In genomic region chr21:33244781-33245105, GRCh38 we compare ENCODE assay signal across 16 cellular contexts. TPM values are rescaled to one million over a fixed set of nuclear protein-coding genes. Genes with fewer than 3 reads are reported as not detected.
DNase-seq lines count a peak whose midpoint lies in the region; ATAC-seq, FAIRE-seq and TF ChIP-seq lines count a peak whose summit lies in the region.
"Had no signal": no experiment of that assay in that cellular context is flagged by ENCODE, and none has a peak within 500 bp of the region (broad histone marks: within the 10 kb centered on the region; RNA-seq: fewer than 3 reads in every experiment).

No MANE protein-coding gene starts in this region.

- no peak overlapping the region for H3K4me3 Mint-ChIP-seq in CD8-positive, alpha-beta T cell
- H3K4me3 Mint-ChIP-seq in activated T-helper 1 cell treated with anti-CD3 and anti-CD28 coated beads, Interleukin-12 subunit alpha, Interleukin-12 subunit beta, Interleukin-2, Interleukin-4 antibody, amounts not matched to agents 30 ng/mL and 10 ng/mL and 1 ng/mL, durations not matched to agents 14 hours and 24 hours and 36 hours, result peak overlapping the region; percentile 64
- H3K4me3 Mint-ChIP-seq in nephron progenitor cell, result no peak overlapping the region

- H3K36me3 Mint-ChIP-seq in CD8-positive, alpha-beta T cell, result peaks cover 69% of the 10 kb centered on the region
- peaks cover 67% of the 10 kb centered on the region for H3K36me3 Mint-ChIP-seq in activated T-helper 1 cell treated with anti-CD3 and anti-CD28 coated beads, Interleukin-12 subunit alpha, Interleukin-12 subunit beta, Interleukin-2, Interleukin-4 antibody, amounts not matched to agents 30 ng/mL and 10 ng/mL and 1 ng/mL, durations not matched to agents 14 hours and 24 hours and 36 hours (ENCODE audit: low read depth)
- H3K36me3 Mint-ChIP-seq in nephron progenitor cell (ENCODE audit: low read depth), result peaks cover 73% of the 10 kb centered on the region

- H3K27ac ChIP-seq in CD8-positive, alpha-beta T cell (ENCODE audit: low read depth, low read length), result no peak overlapping the region
- H3K27ac ChIP-seq in KOPT-K1 (ENCODE audit: low read depth, low read length, poor library complexity, severe bottlenecking), result peak overlapping the region; percentile 97
- H3K27ac ChIP-seq: epithelial cell of prostate, sigmoid colon, WERI-Rb-1 had no signal

- peaks cover 37% of the 10 kb centered on the region for H3K36me3 ChIP-seq in CD8-positive, alpha-beta T cell (ENCODE audit: insufficient read depth, low read length)
- peaks cover 70% of the 10 kb centered on the region for H3K36me3 ChIP-seq in KOPT-K1 (ENCODE audit: insufficient read depth, low read length)

- POLR2A ChIA-PET in CD8-positive, alpha-beta T cell (lab: Charles Lee), result no interaction called here

- peaks cover 87% of the 10 kb centered on the region for H3K4me1 Mint-ChIP-seq in CD8-positive, alpha-beta T cell (ENCODE audit: low read depth)
- peaks cover 69% of the 10 kb centered on the region for H3K4me1 Mint-ChIP-seq in activated T-helper 1 cell treated with anti-CD3 and anti-CD28 coated beads, Interleukin-12 subunit alpha, Interleukin-12 subunit beta, Interleukin-2, Interleukin-4 antibody, amounts not matched to agents 30 ng/mL and 10 ng/mL and 1 ng/mL, durations not matched to agents 14 hours and 24 hours and 36 hours (ENCODE audit: low read depth)
- peaks cover 4% of the 10 kb centered on the region for H3K4me1 Mint-ChIP-seq in nephron progenitor cell

- ATAC-seq in CD8-positive, alpha-beta T cell, result no peak

- intact Hi-C loops in CD8-positive, alpha-beta T cell (cut with DNase I, micrococcal nuclease), result loop anchor here in 1 of 2 experiments (2.0 kb wide), 1 partner anchor 14 kb away; no protein-coding TSS in a partner anchor
- intact Hi-C loops in activated T-helper 1 cell treated with anti-CD3 and anti-CD28 coated beads, Interleukin-12 subunit alpha, Interleukin-12 subunit beta, Interleukin-2, Interleukin-4 antibody, amounts not matched to agents 30 ng/mL and 10 ng/mL and 1 ng/mL, durations not matched to agents 14 hours and 24 hours and 36 hours (cut with micrococcal nuclease), result loop anchor here (1.0 to 2.0 kb wide), 2 partner anchors 12 to 14 kb away; no protein-coding TSS in a partner anchor

- no peak overlapping the region for H3K4me3 ChIP-seq in CD8-positive, alpha-beta T cell (ENCODE audit: low read depth, low read length)
- H3K4me3 ChIP-seq: sigmoid colon had no signal

- TF ChIP-seq CTCF in CD8-positive, alpha-beta T cell (IDR thresholded peaks at IDR 0.05), result no peak
- no peak for TF ChIP-seq CTCF in nephron progenitor cell (IDR thresholded peaks at IDR 0.05)

- H3K27me3 ChIP-seq in CD8-positive, alpha-beta T cell (ENCODE audit: insufficient read depth, low read length), result no peaks in the 10 kb centered on the region
- H3K27me3 ChIP-seq: sigmoid colon had no signal

- CTCF ChIA-PET in CD8-positive, alpha-beta T cell (lab: Charles Lee), result interaction anchor here (0.5 to 1.0 kb wide), 2 partner anchors 48 to 100 kb away, joined by 3 read pairs; no protein-coding TSS in a partner anchor

- H3K27me3 Mint-ChIP-seq in CD8-positive, alpha-beta T cell (ENCODE audit: low read depth), result no peaks in the 10 kb centered on the region
- no peaks in the 10 kb centered on the region for H3K27me3 Mint-ChIP-seq in activated T-helper 1 cell treated with anti-CD3 and anti-CD28 coated beads, Interleukin-12 subunit alpha, Interleukin-12 subunit beta, Interleukin-2, Interleukin-4 antibody, amounts not matched to agents 30 ng/mL and 10 ng/mL and 1 ng/mL, durations not matched to agents 14 hours and 24 hours and 36 hours (ENCODE audit: insufficient read depth)
- H3K27me3 Mint-ChIP-seq in nephron progenitor cell (ENCODE audit: low read depth, poor library complexity), result peaks cover 3% of the 10 kb centered on the region

- no peak for FAIRE-seq in HTR-8/SVneo (lab: Jason Lieb, UNC)

- H3K4me1 ChIP-seq in CD8-positive, alpha-beta T cell (ENCODE audit: insufficient read depth, low read length), result peaks cover 83% of the 10 kb centered on the region
- H3K4me1 ChIP-seq: sigmoid colon had no signal

- H3K9me3 ChIP-seq in CD8-positive, alpha-beta T cell (ENCODE audit: low read length), result no peaks in the 10 kb centered on the region
- H3K9me3 ChIP-seq in KOPT-K1 (ENCODE audit: insufficient read depth, low read length, poor library complexity, severe bottlenecking), result no peaks in the 10 kb centered on the region
- H3K9me3 ChIP-seq: sigmoid colon had no signal

- no peaks in the 10 kb centered on the region for H3K9me3 Mint-ChIP-seq in CD8-positive, alpha-beta T cell
- no peaks in the 10 kb centered on the region for H3K9me3 Mint-ChIP-seq in activated T-helper 1 cell treated with anti-CD3 and anti-CD28 coated beads, Interleukin-12 subunit alpha, Interleukin-12 subunit beta, Interleukin-2, Interleukin-4 antibody, amounts not matched to agents 30 ng/mL and 10 ng/mL and 1 ng/mL, durations not matched to agents 14 hours and 24 hours and 36 hours
- H3K9me3 Mint-ChIP-seq in nephron progenitor cell, result peaks cover 9% of the 10 kb centered on the region

- no peak for DNase-seq in CD8-positive, alpha-beta T cell
- DNase-seq in activated T-helper 1 cell treated with anti-CD3 and anti-CD28 coated beads, Interleukin-12 subunit alpha, Interleukin-12 subunit beta, Interleukin-2, Interleukin-4 antibody, amounts not matched to agents 30 ng/mL and 10 ng/mL and 1 ng/mL, durations not matched to agents 14 hours and 24 hours and 36 hours (ENCODE audit: low spot score), result no peak
- no peak for DNase-seq in nephron progenitor cell
- DNase-seq in HTR-8/SVneo (ENCODE audit: insufficient read length, low spot score), result no peak
- DNase-seq in NCI-H1092 (lab: John Stamatoyannopoulos, UW), result no peak
- DNase-seq in SK-N-DZ (ENCODE audit: low spot score), result no peak
- DNase-seq: activated effector memory CD4-positive, alpha-beta T cell treated with anti-CD3 and anti-CD28 coated beads, Interleukin-2, amount 50 U/mL, for 16 hours; COR-L47; head of caudate nucleus; NCI-H1930; NCI-H748 treated with DMSO at 0.1 percent for 48 hours; SHP77; sigmoid colon; WERI-Rb-1 had no signal

- H3K27ac Mint-ChIP-seq in CD8-positive, alpha-beta T cell, result peak overlapping the region; percentile 95
- peak overlapping the region; percentile 90 for H3K27ac Mint-ChIP-seq in activated T-helper 1 cell treated with anti-CD3 and anti-CD28 coated beads, Interleukin-12 subunit alpha, Interleukin-12 subunit beta, Interleukin-2, Interleukin-4 antibody, amounts not matched to agents 30 ng/mL and 10 ng/mL and 1 ng/mL, durations not matched to agents 14 hours and 24 hours and 36 hours
- peak overlapping the region; percentile 12 for H3K27ac Mint-ChIP-seq in nephron progenitor cell

RNA-seq across cellular contexts. Expression of gene IFNAR2, which starts 15.0 kb away (rescaled TPM):
- total RNA-seq in CD8-positive, alpha-beta T cell, result 10 to 100 TPM; 21.9 to 30.0 TPM
- total RNA-seq in activated T-helper 1 cell treated with anti-CD3 and anti-CD28 coated beads, Interleukin-12 subunit alpha, Interleukin-12 subunit beta, Interleukin-2, Interleukin-4 antibody, amounts not matched to agents 30 ng/mL and 10 ng/mL and 1 ng/mL, durations not matched to agents 14 hours and 24 hours and 36 hours, result 33.3 and 33.5 TPM in 2 replicates
- 6.5 and 6.7 TPM in 2 replicates for polyA plus RNA-seq in SK-N-DZ (2014; cell fraction: cytosol; rRNA removed)
- 10.7 and 16.4 TPM in 2 replicates for polyA plus RNA-seq in SK-N-DZ (2014; cell fraction: nucleus; rRNA removed)

RNA-seq across cellular contexts. Expression of gene IL10RB, which starts 21.4 kb away (rescaled TPM):
- 1 to 10 TPM; 7.4 to 8.2 TPM for total RNA-seq in CD8-positive, alpha-beta T cell
- 20.5 and 21.4 TPM in 2 replicates for total RNA-seq in activated T-helper 1 cell treated with anti-CD3 and anti-CD28 coated beads, Interleukin-12 subunit alpha, Interleukin-12 subunit beta, Interleukin-2, Interleukin-4 antibody, amounts not matched to agents 30 ng/mL and 10 ng/mL and 1 ng/mL, durations not matched to agents 14 hours and 24 hours and 36 hours
- polyA plus RNA-seq in SK-N-DZ (2014; cell fraction: cytosol; rRNA removed), result 5.9 and 7.0 TPM in 2 replicates
- 0.88 and 3.9 TPM in 2 replicates for polyA plus RNA-seq in SK-N-DZ (2014; cell fraction: nucleus; rRNA removed)

Comparison
In these comparisons a context has a peak if more than half of its experiments do, and no peak if none do; other contexts are left out.
1. H3K27ac Mint-ChIP-seq: peak in every context shown above with its lines; median percentile 95 in CD8-positive, alpha-beta T cell; 90 in activated T-helper 1 cell treated with anti-CD3 and anti-CD28 coated beads, Interleukin-12 subunit alpha, Interleukin-12 subunit beta, Interleukin-2, Interleukin-4 antibody, amounts not matched to agents 30 ng/mL and 10 ng/mL and 1 ng/mL, durations not matched to agents 14 hours and 24 hours and 36 hours; 12 in nephron progenitor cell.